Comparison of ENCODE assay signal across 8 cellular contexts in genomic region chr11:83612891-83613766, GRCh38.
DNase-seq lines count a peak whose midpoint lies in the region; ATAC-seq and TF ChIP-seq lines count a peak whose summit lies in the region.

No MANE protein-coding gene starts in this region.

- H3K36me3 ChIP-seq in iPS-18a (ENCODE audit: control insufficient read depth, low read depth, low read length) (no peaks in the 10 kb centered on the region), tibial artery (no peaks in the 10 kb centered on the region)

- H3K9ac ChIP-seq in iPS-18a (ENCODE audit: low read length): no peak overlapping the region

- no peaks in the 10 kb centered on the region for H3K27me3 ChIP-seq in iPS-18a (ENCODE audit: control insufficient read depth, insufficient read depth, low read length)
- no peaks in the 10 kb centered on the region for H3K27me3 ChIP-seq in tibial artery

- H3K27ac ChIP-seq in iPS-18a (ENCODE audit: low read length) (no peak overlapping the region), tibial artery (no peak overlapping the region)

- intact Hi-C loops in tibial artery (cut with DNase I; ENCODE audit: low total_unique reads) (no loop called here), left colon (cut with DNase I, micrococcal nuclease) (no loop called here)

- no peak for TF ChIP-seq CTCF in tibial artery (IDR thresholded peaks at IDR 0.05)

- H3K9me3 ChIP-seq in iPS-18a (ENCODE audit: control insufficient read depth, low read depth, low read length) (no peaks in the 10 kb centered on the region), tibial artery (no peaks in the 10 kb centered on the region)

- ATAC-seq in GM19025 (IDR thresholded peaks at IDR 0.05; ENCODE audit: low read depth, unreplicated experiment): peak; percentile 87
- peak; percentile 87 for ATAC-seq in HG02571 (IDR thresholded peaks at IDR 0.05; ENCODE audit: unreplicated experiment)
- ATAC-seq in HG03565 (IDR thresholded peaks at IDR 0.05; ENCODE audit: unreplicated experiment): peak; percentile 88
- no peak for ATAC-seq in left colon

- H3K4me3 ChIP-seq in iPS-18a (ENCODE audit: low read length) (peak overlapping the region; percentile 5), tibial artery (no peak overlapping the region)

- H3K4me1 ChIP-seq in iPS-18a (ENCODE audit: control insufficient read depth, low read depth, low read length): peaks cover 10% of the 10 kb centered on the region
- H3K4me1 ChIP-seq in tibial artery: no peaks in the 10 kb centered on the region

- DNase-seq in GOT3 (lab: John Stamatoyannopoulos, UW) (no peak), tibial artery (no peak), left colon (no peak)
- DNase-seq in activated CD4-positive, alpha-beta T cell treated with anti-CD3 and anti-CD28 coated beads for 48 hours: no peak
